30 cellular contexts compared by ENCODE assay signal in the genomic region with DNA sequence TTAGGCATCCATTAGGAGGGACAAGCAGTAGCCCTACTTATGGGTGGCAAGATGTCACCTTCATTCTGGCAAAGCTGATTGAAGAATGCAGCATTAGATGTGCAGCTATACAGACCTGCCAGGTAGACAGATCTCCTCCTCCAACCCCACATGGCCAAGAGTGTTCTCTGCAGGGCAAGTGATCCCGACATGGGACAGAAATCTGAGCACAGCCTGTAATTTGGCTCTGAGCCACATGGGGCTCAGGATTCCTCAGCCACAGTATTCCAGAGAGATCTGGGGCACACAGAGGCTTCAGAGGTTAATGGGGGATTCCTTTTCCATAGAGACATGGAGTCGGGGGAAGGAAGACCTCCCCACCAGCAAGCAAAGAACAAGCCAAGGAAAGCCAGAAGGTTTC. TPM values are rescaled to one million over a fixed set of nuclear protein-coding genes. Genes with fewer than 3 reads are reported as not detected.
"Had no signal": no experiment of that assay in that cellular context is flagged by ENCODE, and none has a peak within 500 bp of the region (broad histone marks: within the 10 kb centered on the region; RNA-seq: fewer than 3 reads in every experiment).

No MANE protein-coding gene starts in this region.

- H3K4me1 ChIP-seq: breast epithelium, pancreas, prostate gland, stomach, thyroid gland, upper lobe of right lung had no signal

- H3K27me3 ChIP-seq: breast epithelium, pancreas, thyroid gland, upper lobe of right lung had no signal

- ATAC-seq: activated naive CD8-positive, alpha-beta T cell treated with anti-CD3 and anti-CD28 coated beads, Interleukin-2, amount 50 U/mL, for 24 hours; activated T-cell treated with anti-CD3 and anti-CD28 coated beads, Interleukin-2, amount 50 U/mL, for 4 hours; activated T-helper 17 cell treated with anti-CD3 and anti-CD28 coated beads, Interleukin-2, amount 50 U/mL, for 72 hours; left cardiac atrium; left ventricle myocardium superior; naive thymus-derived CD4-positive, alpha-beta T cell; pancreas; sciatic nerve; stimulated activated naive B cell treated with anti-CD40 and anti-IgM and Interleukin-4, amounts not matched to agents 10 μg/mL and 1 μg/mL and 100 μg/mL, for 72 hours; T-helper 17 cell had no signal

- FAIRE-seq: frontal cortex, keratinocyte, pancreas, small intestine had no signal

- H3K27ac ChIP-seq: breast epithelium, pancreas, prostate gland, stomach, thyroid gland, upper lobe of right lung, WERI-Rb-1 had no signal

- H3K9me3 ChIP-seq: pancreas, prostate gland, thyroid gland, upper lobe of right lung had no signal

- DNase-seq: activated CD4-positive, alpha-beta memory T cell treated with anti-CD3 and anti-CD28 coated beads for 36 hours; activated CD4-positive, alpha-beta T cell treated with anti-CD3 and anti-CD28 coated beads, Interleukin-2, amount 10 ng/mL, durations not matched to agents 24 days and 14 days; activated CD4-positive, CD25-positive, alpha-beta regulatory T cell treated with anti-CD3 and anti-CD28 coated beads, Interleukin-2, amount 50 U/mL, for 72 hours; activated gamma-delta T cell treated with Interleukin-2 at 50 U/mL for 16 hours; activated naive CD8-positive, alpha-beta T cell treated with anti-CD3 and anti-CD28 coated beads, Interleukin-2, amount 50 U/mL, for 24 hours; activated T-cell treated with anti-CD3 and anti-CD28 coated beads, Interleukin-2, amount 50 U/mL, for 4 hours; amygdala; dermis blood vessel endothelial cell; effector CD8-positive, alpha-beta T cell; left cardiac atrium; left ventricle myocardium superior; naive thymus-derived CD4-positive, alpha-beta T cell; pancreas; retina; small intestine; stimulated activated CD4-positive, alpha-beta T cell treated with anti-CD3 and anti-CD28 coated beads, Interleukin-1b, Interleukin-23, amount 100 ng/mL, for 48 hours; stimulated activated naive B cell treated with anti-CD40 and anti-IgM and Interleukin-4, amounts not matched to agents 10 μg/mL and 1 μg/mL and 100 μg/mL, for 72 hours; stomach; T-helper 17 cell; T1000; thyroid gland; upper lobe of right lung; WERI-Rb-1 had no signal

- H3K4me3 ChIP-seq: breast epithelium, pancreas, prostate gland, stomach, thyroid gland, upper lobe of right lung had no signal

- H3K36me3 ChIP-seq: breast epithelium, pancreas, prostate gland, stomach, thyroid gland, upper lobe of right lung, WERI-Rb-1 had no signal

RNA-seq across cellular contexts. Expression of a gene that starts 58.7 kb away (rescaled TPM):
- total RNA-seq: dermis blood vessel endothelial cell, epithelial cell of proximal tubule had no signal
- polyA plus RNA-seq: keratinocyte had no signal
